Comparison of ENCODE assay signal across 8 cellular contexts in genomic region chr7:129225206-129225930, GRCh38.
DNase-seq lines count a peak whose midpoint lies in the region; ATAC-seq and TF ChIP-seq lines count a peak whose summit lies in the region.

No MANE protein-coding gene starts in this region.

- ATAC-seq in GM18505 (IDR thresholded peaks at IDR 0.05; ENCODE audit: unreplicated experiment), result peak; percentile 24
- peak; percentile 31 for ATAC-seq in HG02678 (IDR thresholded peaks at IDR 0.05; ENCODE audit: unreplicated experiment)

- DNase-seq in NCI-H1105 treated with DMSO at 0.1 percent for 48 hours (lab: John Stamatoyannopoulos, UW), result peak; percentile 62
- DNase-seq in activated CD4-positive, CD25-positive, alpha-beta regulatory T cell treated with anti-CD3 and anti-CD28 coated beads, Interleukin-2, amount 50 U/mL, for 16 hours (ENCODE audit: low read depth, low spot score), result peak; percentile 19
- DNase-seq in cerebellar cortex (ENCODE audit: low spot score), result peak; percentile 64
- peak; percentile 82 for DNase-seq in left kidney (ENCODE audit: low read depth, low spot score)
- peak; percentile 62 to 65 for DNase-seq in stimulated activated CD4-positive, alpha-beta T cell treated with anti-CD3 and anti-CD28 coated beads, Interleukin-2, amount 100 ng/mL, for 24 hours
- DNase-seq in COLO829 (ENCODE audit: low spot score), result no peak

- TF ChIP-seq POLR2A in GM18505 (IDR thresholded peaks at IDR 0.05; ENCODE audit: borderline replicate concordance, extremely low read depth, insufficient read depth, insufficient read length), result no peak
